Comparison of ENCODE assay signal across 8 cellular contexts in the genomic region with DNA sequence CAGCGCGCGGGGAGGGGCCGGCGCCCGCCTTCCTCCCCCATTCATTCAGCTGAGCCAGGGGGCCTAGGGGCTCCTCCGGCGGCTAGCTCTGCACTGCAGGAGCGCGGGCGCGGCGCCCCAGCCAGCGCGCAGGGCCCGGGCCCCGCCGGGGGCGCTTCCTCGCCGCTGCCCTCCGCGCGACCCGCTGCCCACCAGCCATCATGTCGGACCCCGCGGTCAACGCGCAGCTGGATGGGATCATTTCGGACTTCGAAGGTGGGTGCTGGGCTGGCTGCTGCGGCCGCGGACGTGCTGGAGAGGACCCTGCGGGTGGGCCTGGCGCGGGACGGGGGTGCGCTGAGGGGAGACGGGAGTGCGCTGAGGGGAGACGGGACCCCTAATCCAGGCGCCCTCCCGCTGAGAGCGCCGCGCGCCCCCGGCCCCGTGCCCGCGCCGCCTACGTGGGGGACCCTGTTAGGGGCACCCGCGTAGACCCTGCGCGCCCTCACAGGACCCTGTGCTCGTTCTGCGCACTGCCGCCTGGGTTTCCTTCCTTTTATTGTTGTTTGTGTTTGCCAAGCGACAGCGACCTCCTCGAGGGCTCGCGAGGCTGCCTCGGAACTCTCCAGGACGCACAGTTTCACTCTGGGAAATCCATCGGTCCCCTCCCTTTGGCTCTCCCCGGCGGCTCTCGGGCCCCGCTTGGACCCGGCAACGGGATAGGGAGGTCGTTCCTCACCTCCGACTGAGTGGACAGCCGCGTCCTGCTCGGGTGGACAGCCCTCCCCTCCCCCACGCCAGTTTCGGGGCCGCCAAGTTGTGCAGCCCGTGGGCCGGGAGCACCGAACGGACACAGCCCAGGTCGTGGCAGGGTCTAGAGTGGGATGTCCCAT.
DNase-seq lines count a peak whose midpoint lies in the region; FAIRE-seq lines count a peak whose summit lies in the region.

No MANE protein-coding gene starts in this region.

- H3K27ac ChIP-seq in small intestine (ENCODE audit: low read depth in 1 of 2, low read length in 1 of 2) = peak overlapping the region; percentile 53 to 89

- H3K9ac ChIP-seq in adipocyte (ENCODE audit: low read length) (peak overlapping the region; percentile 89), iPS-15b (ENCODE audit: low read depth, low read length) (peak overlapping the region; percentile 79)

- WGBS in small intestine, 3 donors = 2 to 31% (median 22%) methylated on average over 65 to 90 of the region's 90 CpGs

- H3K9me3 ChIP-seq in adipocyte (ENCODE audit: control insufficient read depth, low read length) (no peaks in the 10 kb centered on the region), iPS-15b (ENCODE audit: control insufficient read depth, insufficient read depth, low read length) (no peaks in the 10 kb centered on the region), small intestine (ENCODE audit: control insufficient read depth, low read depth) (no peaks in the 10 kb centered on the region)

- peak overlapping the region; percentile 89 for H3K4me3 ChIP-seq in adipocyte (ENCODE audit: low read length)
- H3K4me3 ChIP-seq in iPS-15b (ENCODE audit: low read depth, low read length) = peak overlapping the region; percentile 88
- peak overlapping the region; percentile 67 to 72 for H3K4me3 ChIP-seq in small intestine (ENCODE audit: low read depth in 1 of 2, low read length in 2 of 2)

- FAIRE-seq in small intestine (lab: Jason Lieb, UNC) = no peak

- no peaks in the 10 kb centered on the region for H3K27me3 ChIP-seq in adipocyte (replicated peaks; ENCODE audit: control insufficient read depth, insufficient read depth, low read length)
- no peaks in the 10 kb centered on the region for H3K27me3 ChIP-seq in iPS-15b (ENCODE audit: control insufficient read depth, insufficient read depth, low read length)
- no peaks in the 10 kb centered on the region for H3K27me3 ChIP-seq in small intestine (ENCODE audit: control insufficient read depth in 2 of 2, insufficient read depth in 2 of 2, low read length in 2 of 2)

- H3K36me3 ChIP-seq in adipocyte (ENCODE audit: control insufficient read depth, insufficient read depth, low read length, severe bottlenecking) = no peaks in the 10 kb centered on the region
- H3K36me3 ChIP-seq in iPS-15b (ENCODE audit: control insufficient read depth, insufficient read depth, low read length) = no peaks in the 10 kb centered on the region
- H3K36me3 ChIP-seq in small intestine (ENCODE audit: control insufficient read depth in 2 of 2, insufficient read depth in 2 of 2, low read length in 2 of 2) = no peaks in the 10 kb centered on the region

- DNase-seq in NCI-H2107 treated with DMSO at 0.1 percent for 48 hours (lab: John Stamatoyannopoulos, UW; ENCODE audit: unreplicated experiment) (peak; percentile 11), NCI-H2107 (lab: John Stamatoyannopoulos, UW) (no peak), Kasumi-1 (lab: John Stamatoyannopoulos, UW) (peak; percentile 57 to 71), adipocyte (ENCODE audit: low read depth) (peak; percentile 59), small intestine (no peak), NCI-H446 treated with DMSO at 0.1 percent for 48 hours (lab: John Stamatoyannopoulos, UW) (no peak), NCI-H524 treated with DMSO at 0.1 percent for 48 hours (lab: John Stamatoyannopoulos, UW) (no peak)

- H3K4me1 ChIP-seq in adipocyte (ENCODE audit: control insufficient read depth, insufficient read depth, low read length) (peaks cover 50% of the 10 kb centered on the region), iPS-15b (ENCODE audit: control insufficient read depth, insufficient read depth, low read length) (peaks cover 23% of the 10 kb centered on the region), small intestine (ENCODE audit: control insufficient read depth in 2 of 2, insufficient read depth in 1 of 2, low read depth in 1 of 2, low read length in 1 of 2) (peaks cover 6 to 14% of the 10 kb centered on the region in 2 donors)

Comparison
In these comparisons a context has a peak if more than half of its experiments do, and no peak if none do; other contexts are left out.
1. DNase-seq: peak in NCI-H2107 treated with DMSO at 0.1 percent for 48 hours (single experiment), Kasumi-1 (2 of 2) and adipocyte (single experiment); none in NCI-H2107 (single experiment), small intestine (single experiment), NCI-H446 treated with DMSO at 0.1 percent for 48 hours (single experiment) and NCI-H524 treated with DMSO at 0.1 percent for 48 hours (single experiment).
2. Peak in every context shown above with its lines, with median percentiles within 50 percentile points of each other: H3K4me3 ChIP-seq.